ENCODE assay signal across 7 cellular contexts in genomic region chr7:27689045-27689877, GRCh38. TPM values are rescaled to one million over a fixed set of nuclear protein-coding genes. Genes with fewer than 3 reads are reported as not detected.
DNase-seq lines count a peak whose midpoint lies in the region; ATAC-seq and TF ChIP-seq lines count a peak whose summit lies in the region.

No MANE protein-coding gene starts in this region.

- no peak overlapping the region for H3K27ac ChIP-seq in SU-DHL-6 (ENCODE audit: low read depth, low read length)
- H3K27ac ChIP-seq in left ventricle myocardium inferior (replicated peaks): no peak overlapping the region
- no peak overlapping the region for H3K27ac ChIP-seq in coronary artery

- H3F3A ChIP-seq in SU-DHL-6 (ENCODE audit: insufficient read depth): no peaks in the 10 kb centered on the region

- 62 to 65% methylated on average over 4 of the region's 4 CpGs for whole genome bisulfite sequencing in lower leg skin, 2 donors

- no peak overlapping the region for H2AFZ ChIP-seq in SU-DHL-6 (ENCODE audit: low read depth, low read length, severe bottlenecking)

- peak; percentile 42 for ATAC-seq in HG02798 (IDR thresholded peaks at IDR 0.05; ENCODE audit: poor library complexity, unreplicated experiment)

- peak; percentile 78 for TF ChIP-seq CTCF in SU-DHL-6 (IDR thresholded peaks at IDR 0.05; ENCODE audit: insufficient read depth, low read length, poor library complexity, severe bottlenecking)
- peak; percentile 46 for TF ChIP-seq CTCF in left ventricle myocardium inferior (IDR thresholded peaks at IDR 0.05; ENCODE audit: borderline replicate concordance)
- TF ChIP-seq CTCF in lower leg skin (IDR thresholded peaks at IDR 0.05): no peak
- no peak for TF ChIP-seq CTCF in coronary artery (IDR thresholded peaks at IDR 0.05)

- H3K9me2 ChIP-seq in SU-DHL-6 (replicated peaks; ENCODE audit: insufficient read depth, low read length): no peaks in the 10 kb centered on the region

- H3K4me1 ChIP-seq in left ventricle myocardium inferior: no peaks in the 10 kb centered on the region

- no peaks in the 10 kb centered on the region for H3K79me2 ChIP-seq in SU-DHL-6 (ENCODE audit: insufficient read depth, low read length)

- no peak for TF ChIP-seq POLR2A in lower leg skin (IDR thresholded peaks at IDR 0.05)

- no peaks in the 10 kb centered on the region for H3K27me3 ChIP-seq in SU-DHL-6 (ENCODE audit: low read length)
- no peaks in the 10 kb centered on the region for H3K27me3 ChIP-seq in left ventricle myocardium inferior (ENCODE audit: low read depth)
- H3K27me3 ChIP-seq in MG63: no peaks in the 10 kb centered on the region

- H3K9me3 ChIP-seq in SU-DHL-6 (ENCODE audit: insufficient read depth, low read length) (no peaks in the 10 kb centered on the region), left ventricle myocardium inferior (replicated peaks) (peaks cover 7% of the 10 kb centered on the region), MG63 (no peaks in the 10 kb centered on the region)

- intact Hi-C loops in left ventricle myocardium inferior (cut with micrococcal nuclease) (no loop called here), lower leg skin (cut with DNase I; ENCODE audit: low total_unique reads) (no loop called here)

- H4K20me1 ChIP-seq in SU-DHL-6 (ENCODE audit: low read depth, low read length): no peaks in the 10 kb centered on the region

- no peaks in the 10 kb centered on the region for H3K36me3 ChIP-seq in SU-DHL-6 (ENCODE audit: low read length)
- no peaks in the 10 kb centered on the region for H3K36me3 ChIP-seq in left ventricle myocardium inferior
- no peaks in the 10 kb centered on the region for H3K36me3 ChIP-seq in MG63

- H3K4me3 ChIP-seq in SU-DHL-6 (ENCODE audit: insufficient read depth, low read length, poor library complexity, severe bottlenecking) (no peak overlapping the region), left ventricle myocardium inferior (no peak overlapping the region), lower leg skin (ENCODE audit: low read depth, poor library complexity, severe bottlenecking) (no peak overlapping the region), coronary artery (no peak overlapping the region), MG63 (no peak overlapping the region)

- H3K9ac ChIP-seq in SU-DHL-6 (ENCODE audit: low read length): no peak overlapping the region

- no peak overlapping the region for H3K4me2 ChIP-seq in SU-DHL-6 (ENCODE audit: low read depth, low read length, poor library complexity, severe bottlenecking)

- peak; percentile 47 for DNase-seq in EH (ENCODE audit: low read depth)
- no peak for DNase-seq in left ventricle myocardium inferior
- no peak for DNase-seq in lower leg skin (ENCODE audit: low spot score in 2 of 2)
- no peak for DNase-seq in coronary artery (ENCODE audit: low spot score)
- no peak for DNase-seq in MG63

RNA-seq across cellular contexts. Expression of gene HIBADH, which starts 26.6 kb away (rescaled TPM):
- total RNA-seq in left ventricle myocardium inferior (90.8 TPM), lower leg skin (10 to 100 TPM; 19.6 to 35.0 (median 30.5) TPM)
- 19.0 and 31.0 TPM in 2 replicates for total RNA-seq in MG63 (2014; rRNA removed; shearing (Covaris generic); ENCODE audit: low replicate concordance)

RNA-seq across cellular contexts. Expression of gene TAX1BP1, which starts 50.7 kb away (rescaled TPM):
- total RNA-seq in left ventricle myocardium inferior (184 TPM), lower leg skin (10 to 100 TPM; 81.4 to 98.8 (median 85.8) TPM)
- total RNA-seq in MG63 (2014; rRNA removed; shearing (Covaris generic); ENCODE audit: low replicate concordance): 18.6 and 27.3 TPM in 2 replicates

Comparison
In these comparisons a context has a peak if more than half of its experiments do, and no peak if none do; other contexts are left out.
1. CTCF ChIP-seq: peak in SU-DHL-6 (single experiment) and left ventricle myocardium inferior (single experiment); none in lower leg skin (0 of 3) and coronary artery (single experiment).